ENCODE assay signal across 1 cellular context in the genomic region with DNA sequence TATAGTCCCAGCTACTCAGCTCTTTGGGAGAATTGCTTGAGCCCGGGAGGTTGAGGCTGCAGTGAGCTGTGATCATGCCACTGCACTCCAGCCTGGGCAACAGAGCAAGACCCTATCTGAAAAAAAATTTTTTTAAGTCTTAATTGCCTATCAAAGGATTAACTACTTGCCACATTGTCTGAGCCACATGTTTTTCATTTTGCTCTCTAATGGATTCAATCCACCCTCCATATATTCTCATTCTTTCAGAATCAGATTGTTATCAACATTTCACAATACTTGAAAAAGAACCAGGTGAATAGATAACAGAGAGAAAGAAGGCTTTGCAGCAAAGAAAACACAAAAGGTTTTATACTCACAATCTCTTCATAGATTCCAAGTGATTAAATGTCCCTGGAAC.
TF ChIP-seq lines count a peak whose summit lies in the region.

No MANE protein-coding gene starts in this region.

TF ChIP-seq in SK-N-SH, 30 proteins besides CTCF, POLR2A, EP300 and RAD21 (continued from another document):
- TF ChIP-seq RXRA (IDR thresholded peaks at IDR 0.05; ENCODE audit: borderline replicate concordance, low read depth) = no peak
- peak; percentile 33 for TF ChIP-seq CHD2 (IDR thresholded peaks at IDR 0.05; ENCODE audit: low read length, partially characterized antibody)
TF ChIP-seq in SK-N-SH: peak in this region for 4.
